In genomic region chr1:27109103-27109822, GRCh38 we compare ENCODE assay signal across 8 cellular contexts. TPM values are rescaled to one million over a fixed set of nuclear protein-coding genes. Genes with fewer than 3 reads are reported as not detected.
DNase-seq lines count a peak whose midpoint lies in the region; ATAC-seq and TF ChIP-seq lines count a peak whose summit lies in the region.
"Had no signal": no experiment of that assay in that cellular context is flagged by ENCODE, and none has a peak within 500 bp of the region (broad histone marks: within the 10 kb centered on the region; RNA-seq: fewer than 3 reads in every experiment).

No MANE protein-coding gene starts in this region.

- no peak for DNase-seq in DND-41
- peak in 1 of 2 experiments; percentile 65 for DNase-seq in HL-60 (ENCODE audit: low read depth in 1 of 2, low spot score in 1 of 2)
- DNase-seq in neural crest cell (ENCODE audit: low read depth, low spot score): no peak
- DNase-seq in activated effector memory CD4-positive, alpha-beta T cell treated with anti-CD3 and anti-CD28 coated beads, Interleukin-2, amount 50 U/mL, for 16 hours: no peak

- peak; percentile 46 for TF ChIP-seq CTCF in DND-41 (IDR thresholded peaks at IDR 0.05; ENCODE audit: borderline replicate concordance, extremely low read depth, low read length, poor library complexity, severe bottlenecking)
- peak; percentile 32 for TF ChIP-seq CTCF in HL-60 (IDR thresholded peaks at IDR 0.05; ENCODE audit: insufficient read depth, low read length)
- peak; percentile 30 for TF ChIP-seq CTCF in neural crest cell (conservative IDR thresholded peaks at IDR 0.05)

- peaks cover 35% of the 10 kb centered on the region for H3K36me3 ChIP-seq in DND-41 (ENCODE audit: insufficient read depth, low read length)

- H3K9me3 ChIP-seq in DND-41 (ENCODE audit: insufficient read depth, low read length, severe bottlenecking): no peaks in the 10 kb centered on the region

- H3K9ac ChIP-seq in DND-41 (ENCODE audit: low read depth, low read length): no peak overlapping the region

- H3K79me2 ChIP-seq in DND-41 (ENCODE audit: insufficient read depth, low read length): no peaks in the 10 kb centered on the region

- H3K27ac ChIP-seq in DND-41 (ENCODE audit: low read length) (no peak overlapping the region), HL-60 (replicated peaks) (no peak overlapping the region)

- peaks cover 30% of the 10 kb centered on the region for H3K4me1 Mint-ChIP-seq in activated T-helper 17 cell treated with anti-CD3 and anti-CD28 coated beads, Interleukin-2, amount 50 U/mL, for 72 hours
- peaks cover 20% of the 10 kb centered on the region for H3K4me1 Mint-ChIP-seq in neural crest cell

- no peaks in the 10 kb centered on the region for H3K9me3 Mint-ChIP-seq in activated T-helper 17 cell treated with anti-CD3 and anti-CD28 coated beads, Interleukin-2, amount 50 U/mL, for 72 hours
- H3K9me3 Mint-ChIP-seq in neural crest cell: no peaks in the 10 kb centered on the region
- H3K9me3 Mint-ChIP-seq: T-cell had no signal

- peak overlapping the region; percentile 48 for H3K4me3 Mint-ChIP-seq in activated T-helper 17 cell treated with anti-CD3 and anti-CD28 coated beads, Interleukin-2, amount 50 U/mL, for 72 hours
- no peak overlapping the region for H3K4me3 Mint-ChIP-seq in neural crest cell
- H3K4me3 Mint-ChIP-seq: T-cell had no signal

- peaks cover 19% of the 10 kb centered on the region for H3K4me1 ChIP-seq in DND-41 (ENCODE audit: insufficient read depth, low read length)

- H3K4me2 ChIP-seq in DND-41 (ENCODE audit: insufficient read depth, low read length): no peak overlapping the region

- ATAC-seq in DND-41 (ENCODE audit: insufficient read depth, low read depth): no peak
- ATAC-seq in activated T-helper 17 cell treated with anti-CD3 and anti-CD28 coated beads, Interleukin-2, amount 50 U/mL, for 72 hours (replicated peaks): no peak
- no peak for ATAC-seq in GM21360 (IDR thresholded peaks at IDR 0.05; ENCODE audit: unreplicated experiment)
- no peak for ATAC-seq in GM21737 (IDR thresholded peaks at IDR 0.05; ENCODE audit: unreplicated experiment)
- ATAC-seq: T-cell had no signal

- no peaks in the 10 kb centered on the region for H3K27me3 Mint-ChIP-seq in activated T-helper 17 cell treated with anti-CD3 and anti-CD28 coated beads, Interleukin-2, amount 50 U/mL, for 72 hours
- H3K27me3 Mint-ChIP-seq in neural crest cell (ENCODE audit: low read depth): no peaks in the 10 kb centered on the region
- H3K27me3 Mint-ChIP-seq: T-cell had no signal

- 0 out of 2 replicates have a peak, but pooled peaks cover 4% of the 10 kb centered on the region for H4K20me1 ChIP-seq in DND-41 (ENCODE audit: insufficient read depth, low read length)

- H3K4me3 ChIP-seq in DND-41 (ENCODE audit: low read depth in 1 of 2, low read length in 2 of 2): no peak overlapping the region
- H3K4me3 ChIP-seq in HL-60 (replicated peaks; ENCODE audit: insufficient read depth, low read length): no peak overlapping the region

- no peak overlapping the region for H2AFZ ChIP-seq in DND-41 (ENCODE audit: low read depth, low read length)

- H3K27me3 ChIP-seq in DND-41 (ENCODE audit: insufficient read depth, low read length, poor library complexity): no peaks in the 10 kb centered on the region
- H3K27me3 ChIP-seq in HL-60 (ENCODE audit: insufficient read depth, poor library complexity, severe bottlenecking): no peaks in the 10 kb centered on the region

- H3K36me3 Mint-ChIP-seq in activated T-helper 17 cell treated with anti-CD3 and anti-CD28 coated beads, Interleukin-2, amount 50 U/mL, for 72 hours (ENCODE audit: low read depth): peaks cover 11% of the 10 kb centered on the region
- peaks cover 3% of the 10 kb centered on the region for H3K36me3 Mint-ChIP-seq in neural crest cell (ENCODE audit: low read depth)

- peak overlapping the region; percentile 85 for H3K27ac Mint-ChIP-seq in activated T-helper 17 cell treated with anti-CD3 and anti-CD28 coated beads, Interleukin-2, amount 50 U/mL, for 72 hours
- no peak overlapping the region for H3K27ac Mint-ChIP-seq in neural crest cell (ENCODE audit: unreplicated experiment)

RNA-seq across cellular contexts. Expression of gene SLC9A1, which starts 45.7 kb away (rescaled TPM):
- 10 to 100 TPM; 15.3 to 20.6 TPM for total RNA-seq in activated T-helper 17 cell treated with anti-CD3 and anti-CD28 coated beads, Interleukin-2, amount 50 U/mL, for 72 hours
- 24.2 and 27.1 TPM in 2 replicates for total RNA-seq in neural crest cell
